34 cellular contexts compared by ENCODE assay signal in genomic region chr17:71667661-71668060, GRCh38.
"Had no signal": no experiment of that assay in that cellular context is flagged by ENCODE, and none has a peak within 500 bp of the region (broad histone marks: within the 10 kb centered on the region; RNA-seq: fewer than 3 reads in every experiment).

No MANE protein-coding gene starts in this region.

- H3K27ac ChIP-seq: adrenal gland, body of pancreas, breast epithelium, PC-9, VCaP had no signal

- H3K4me1 Mint-ChIP-seq: activated CD4-positive, alpha-beta memory T cell treated with anti-CD3 and anti-CD28 coated beads, Interleukin-2, amount 10 ng/mL, durations not matched to agents 7 days and 5 days; activated CD8-positive, alpha-beta memory T cell treated with anti-CD3 and anti-CD28 coated beads, Interleukin-2, amount 10 ng/mL, durations not matched to agents 7 days and 5 days had no signal

- H3K27ac Mint-ChIP-seq: activated CD4-positive, alpha-beta memory T cell treated with anti-CD3 and anti-CD28 coated beads, Interleukin-2, amount 10 ng/mL, durations not matched to agents 7 days and 5 days; activated CD8-positive, alpha-beta memory T cell treated with anti-CD3 and anti-CD28 coated beads, Interleukin-2, amount 10 ng/mL, durations not matched to agents 7 days and 5 days; activated naive CD4-positive, alpha-beta T cell treated with anti-CD3 and anti-CD28 coated beads for 36 hours; activated naive CD4-positive, alpha-beta T cell treated with anti-CD3 and anti-CD28 coated beads, Interleukin-2, amount 50 U/mL, for 72 hours had no signal

- H3K4me1 ChIP-seq: adrenal gland, body of pancreas, breast epithelium had no signal

- ATAC-seq: activated CD8-positive, alpha-beta memory T cell treated with anti-CD3 and anti-CD28 coated beads, Interleukin-2, amount 10 ng/mL, durations not matched to agents 7 days and 5 days; activated naive CD4-positive, alpha-beta T cell treated with anti-CD3 and anti-CD28 coated beads, Interleukin-2, amount 50 U/mL, for 72 hours; body of pancreas had no signal

- H3K4me2 ChIP-seq: PC-9 had no signal

- H3K27me3 Mint-ChIP-seq: activated CD4-positive, alpha-beta memory T cell treated with anti-CD3 and anti-CD28 coated beads, Interleukin-2, amount 10 ng/mL, durations not matched to agents 7 days and 5 days; activated CD8-positive, alpha-beta memory T cell treated with anti-CD3 and anti-CD28 coated beads, Interleukin-2, amount 10 ng/mL, durations not matched to agents 7 days and 5 days had no signal

- DNase-seq: activated CD4-positive, alpha-beta memory T cell treated with anti-CD3 and anti-CD28 coated beads, Interleukin-2, amount 10 ng/mL, durations not matched to agents 7 days and 5 days; activated CD4-positive, alpha-beta T cell treated with anti-CD3 and anti-CD28 coated beads for 1 hour; activated CD4-positive, alpha-beta T cell treated with anti-CD3 and anti-CD28 coated beads for 48 hours; activated CD4-positive, CD25-positive, alpha-beta regulatory T cell; activated CD8-positive, alpha-beta memory T cell treated with anti-CD3 and anti-CD28 coated beads for 24 hours; activated CD8-positive, alpha-beta memory T cell treated with anti-CD3 and anti-CD28 coated beads, Interleukin-2, amount 10 ng/mL, durations not matched to agents 7 days and 5 days; activated CD8-positive, alpha-beta memory T cell treated with anti-CD3 and anti-CD28 coated beads, Interleukin-2, amount 50 U/mL, for 48 hours; activated gamma-delta T cell treated with Interleukin-2 at 50 U/mL for 16 hours; activated naive CD4-positive, alpha-beta T cell treated with anti-CD3 and anti-CD28 coated beads for 36 hours; adrenal gland; body of pancreas; Kasumi-1; KG1; NCI-H1092 treated with DMSO at 0.1 percent for 48 hours; NCI-H1417; NCI-H146; NCI-H187; NCI-H2029 treated with DMSO at 0.1 percent for 48 hours; NCI-H2107; NCI-H2171; NCI-H510A; NCI-H526; NCI-H748 treated with DMSO at 0.1 percent for 48 hours; NK-92 treated with Interleukin-12 subunit alpha and Interleukin-12 subunit beta, amount 100 ng/mL, for 24 hours; PC-9; Right ventricle myocardium superior; SW 1271; T-helper 1 cell; T-helper 2 cell; T-helper 9 cell had no signal

- FAIRE-seq: RCC 7860 had no signal

- H2AFZ ChIP-seq: PC-9 had no signal

- H3K4me3 Mint-ChIP-seq: activated CD4-positive, alpha-beta memory T cell treated with anti-CD3 and anti-CD28 coated beads, Interleukin-2, amount 10 ng/mL, durations not matched to agents 7 days and 5 days; activated CD8-positive, alpha-beta memory T cell treated with anti-CD3 and anti-CD28 coated beads, Interleukin-2, amount 10 ng/mL, durations not matched to agents 7 days and 5 days; activated naive CD4-positive, alpha-beta T cell treated with anti-CD3 and anti-CD28 coated beads for 36 hours had no signal

- H3K27me3 ChIP-seq: adrenal gland, body of pancreas, breast epithelium had no signal

- H3K4me3 ChIP-seq: adrenal gland, body of pancreas, breast epithelium, PC-9 had no signal

- H3K9me3 ChIP-seq: body of pancreas had no signal

- H3K36me3 Mint-ChIP-seq: activated CD8-positive, alpha-beta memory T cell treated with anti-CD3 and anti-CD28 coated beads, Interleukin-2, amount 10 ng/mL, durations not matched to agents 7 days and 5 days had no signal

- H3K36me3 ChIP-seq: adrenal gland, breast epithelium had no signal
